13 cellular contexts compared by ENCODE assay signal in the genomic region with DNA sequence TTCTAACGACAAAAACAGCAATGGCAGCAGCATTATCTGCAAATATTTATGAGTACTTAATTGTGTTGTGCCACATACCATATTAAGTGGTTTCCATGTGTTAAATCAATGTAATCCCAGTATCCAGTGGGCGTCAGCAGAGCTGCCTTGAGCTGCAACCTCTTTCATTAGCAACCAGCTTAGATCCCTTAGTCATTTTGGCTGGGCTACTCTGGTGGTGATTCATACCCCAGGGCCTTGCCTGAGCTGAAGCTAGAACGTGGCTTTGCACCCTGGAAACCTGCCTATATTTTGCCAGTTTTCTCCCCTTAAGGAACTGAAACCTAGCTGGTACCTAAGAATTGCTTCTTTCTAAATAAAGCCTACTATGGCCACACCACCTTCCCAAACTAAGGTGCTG.
DNase-seq lines count a peak whose midpoint lies in the region; ATAC-seq and TF ChIP-seq lines count a peak whose summit lies in the region.
"Had no signal": no experiment of that assay in that cellular context is flagged by ENCODE, and none has a peak within 500 bp of the region (broad histone marks: within the 10 kb centered on the region; RNA-seq: fewer than 3 reads in every experiment).

No MANE protein-coding gene starts in this region.

- in situ Hi-C loops in astrocyte of the cerebellum (cut with HindIII; ENCODE audit: low sequenced_read_pairs): no loop called here
- in situ Hi-C loops in HAP-1 (cut with MboI; ENCODE audit: low sequenced_read_pairs): no loop called here

- H3K27me3 ChIP-seq in A673 (replicated peaks; ENCODE audit: insufficient read depth, low read depth, low read length, poor library complexity): no peaks in the 10 kb centered on the region
- H3K27me3 ChIP-seq in HAP-1 (ENCODE audit: low read depth): no peaks in the 10 kb centered on the region
- H3K27me3 ChIP-seq: BE2C had no signal

- ATAC-seq in GM18873 (IDR thresholded peaks at IDR 0.05; ENCODE audit: low FRiP score, unreplicated experiment): no peak
- ATAC-seq: activated T-cell treated with anti-CD3 and anti-CD28 coated beads, Interleukin-2, amount 50 U/mL, for 72 hours; pancreas had no signal

- no peaks in the 10 kb centered on the region for H3K4me1 ChIP-seq in A673 (ENCODE audit: insufficient read depth, low read length, poor library complexity, severe bottlenecking)
- H3K4me1 ChIP-seq in HAP-1: no peaks in the 10 kb centered on the region
- H3K4me1 ChIP-seq: BE2C, pancreas had no signal

- no peak for TF ChIP-seq CTCF in A673 (conservative IDR thresholded peaks at IDR 0.05; ENCODE audit: low read depth, low read length)
- TF ChIP-seq CTCF in astrocyte of the cerebellum (IDR thresholded peaks at IDR 0.05; ENCODE audit: low read depth, low read length, missing control alignments): no peak

- CTCF ChIA-PET in A673 (lab: Charles Lee): no interaction called here

- POLR2A ChIA-PET in A673 (lab: Charles Lee; ENCODE audit: low non-redundant PET): no interaction called here

- no peak overlapping the region for H3K27ac ChIP-seq in A673 (ENCODE audit: low read depth, low read length, poor library complexity, severe bottlenecking)
- H3K27ac ChIP-seq: pancreas had no signal

- no peaks in the 10 kb centered on the region for H3K36me3 ChIP-seq in A673 (ENCODE audit: insufficient read depth, low read length, poor library complexity, severe bottlenecking)
- H3K36me3 ChIP-seq in HAP-1 (replicated peaks): no peaks in the 10 kb centered on the region
- H3K36me3 ChIP-seq: BE2C, pancreas had no signal

- DNase-seq in A673 (ENCODE audit: low spot score) (peak; percentile 80), HK-2 (ENCODE audit: unreplicated experiment) (peak; percentile 19), astrocyte of the cerebellum (ENCODE audit: low read depth) (peak; percentile 45), iPS-NIHi7 (ENCODE audit: extremely low spot score) (peak; percentile 51), NCI-H345 treated with DMSO at 0.1 percent for 48 hours (lab: John Stamatoyannopoulos, UW; ENCODE audit: unreplicated experiment) (no peak), HAP-1 (ENCODE audit: low spot score in 2 of 2) (no peak), NCI-H1417 treated with DMSO at 0.1 percent for 48 hours (lab: John Stamatoyannopoulos, UW) (no peak)
- DNase-seq: activated T-cell treated with anti-CD3 and anti-CD28 coated beads, Interleukin-2, amount 50 U/mL, for 72 hours; BE2C; NK-92 treated with Interleukin-12 subunit alpha and Interleukin-12 subunit beta, amount 100 ng/mL, for 24 hours; pancreas had no signal

- intact Hi-C loops in A673 (cut with micrococcal nuclease; ENCODE audit: unreplicated experiment): no loop called here

- H3K4me3 ChIP-seq in A673 (ENCODE audit: low read depth, low read length, poor library complexity, severe bottlenecking) (no peak overlapping the region), astrocyte of the cerebellum (ENCODE audit: low read depth, low read length) (no peak overlapping the region), HAP-1 (no peak overlapping the region)
- H3K4me3 ChIP-seq: dorsolateral prefrontal cortex, pancreas had no signal

- no TSS peak for BruUV-seq in A673 (replicated peaks; lab: Mats Ljungman, UMichigan)

- no peaks in the 10 kb centered on the region for H3K9me3 ChIP-seq in A673 (ENCODE audit: low read depth, low read length, poor library complexity, severe bottlenecking)
- no peaks in the 10 kb centered on the region for H3K9me3 ChIP-seq in HAP-1
- H3K9me3 ChIP-seq: BE2C, pancreas had no signal

Comparison
In these comparisons a context has a peak if more than half of its experiments do, and no peak if none do; other contexts are left out.
1. DNase-seq: peak in A673 (single experiment), HK-2 (single experiment), astrocyte of the cerebellum (single experiment) and iPS-NIHi7 (single experiment); none in NCI-H345 treated with DMSO at 0.1 percent for 48 hours (single experiment), HAP-1 (0 of 2) and NCI-H1417 treated with DMSO at 0.1 percent for 48 hours (single experiment).